In the genomic region with DNA sequence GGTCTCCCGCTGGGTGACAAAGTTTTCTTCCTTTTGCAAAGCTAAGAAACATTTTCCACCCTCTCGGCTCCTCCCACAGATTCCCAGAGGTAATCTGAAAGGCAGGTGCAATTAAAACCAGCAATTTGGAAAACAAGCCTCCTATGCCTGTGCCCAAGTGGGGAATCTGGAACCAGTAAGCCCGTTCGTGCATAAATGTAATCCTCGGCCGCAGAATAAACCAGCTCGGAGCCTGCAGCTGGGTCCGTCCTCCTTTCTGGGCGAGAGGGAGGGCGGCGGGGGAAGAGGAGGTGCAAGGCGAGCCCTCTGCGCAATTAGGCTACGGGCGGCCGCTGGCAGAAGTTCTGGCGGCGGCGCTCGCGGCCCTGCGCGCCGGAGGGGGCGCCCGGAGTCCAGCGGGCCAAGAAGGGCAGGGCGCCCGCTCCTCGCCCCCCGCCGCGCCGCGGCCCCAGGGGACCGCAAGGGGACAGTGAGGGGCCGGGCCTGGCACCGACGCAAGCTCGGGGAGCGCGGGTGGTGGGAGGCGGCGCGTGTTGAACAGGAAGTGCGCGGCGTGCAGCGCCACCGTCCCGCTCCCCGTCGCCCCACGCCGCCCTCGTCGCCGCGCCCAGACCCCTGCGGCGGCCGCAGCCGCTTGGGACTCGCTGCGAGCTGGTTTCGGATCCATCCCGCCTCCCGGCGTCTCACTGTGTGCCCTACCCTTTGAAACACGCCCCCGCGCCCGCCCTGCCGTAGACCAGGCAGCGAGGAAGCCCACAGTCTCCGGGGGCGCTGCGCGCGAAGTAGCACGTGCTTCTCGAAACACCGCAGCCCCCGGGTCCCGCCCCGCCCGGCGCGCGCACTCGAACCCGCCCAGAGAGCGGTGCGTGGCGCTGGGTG, we compare ENCODE assay signal across 8 cellular contexts. TPM values are rescaled to one million over a fixed set of nuclear protein-coding genes. Genes with fewer than 3 reads are reported as not detected.
DNase-seq lines count a peak whose midpoint lies in the region; ATAC-seq and TF ChIP-seq lines count a peak whose summit lies in the region.

Gene PRKAG2, minus strand, starts transcription at position 217 of the 879 bp plus-strand sequence. CDS start 495 bp downstream, outside the sequence.

- peak in 1 of 2 donors; percentile 30 for TF ChIP-seq RAD21 in liver (IDR thresholded peaks at IDR 0.05)

- DNase-seq in ELR (ENCODE audit: low read depth), result peak; percentile 23
- DNase-seq in HAP-1 (ENCODE audit: low spot score in 2 of 2), result peak; percentile 52 to 78
- peak; percentile 43 for DNase-seq in NCI-H1694 (lab: John Stamatoyannopoulos, UW)
- DNase-seq in activated CD4-positive, alpha-beta T cell treated with anti-CD3 and anti-CD28 coated beads for 4 hours, result peak; percentile 81 to 85
- DNase-seq in colonic mucosa, result peak; percentile 77
- DNase-seq in stimulated activated CD4-positive, alpha-beta T cell treated with anti-CD3 and anti-CD28 coated beads, Interleukin-4, amount 100 ng/mL, for 1 hour, result peak; percentile 77

- H3K4me1 ChIP-seq in HAP-1, result peaks cover 2% of the 10 kb centered on the region
- H3K4me1 ChIP-seq in colonic mucosa, result peaks cover 7% of the 10 kb centered on the region
- peaks cover 7 to 33% (median 18%) of the 10 kb centered on the region in 4 donors for H3K4me1 ChIP-seq in liver (ENCODE audit: control insufficient read depth in 4 of 4, insufficient read depth in 4 of 4, low read length in 3 of 4)

- H3K9ac ChIP-seq in colonic mucosa (ENCODE audit: low read depth in 2 of 2, low read length in 2 of 2) (peak within 1 kb of the TSS; percentile 78 to 93), liver (ENCODE audit: low read depth in 1 of 2, low read length in 2 of 2) (peak within 1 kb of the TSS; percentile 86 to 99)

- intact Hi-C loops in colonic mucosa (cut with DNase I), result loop anchor here (5.0 kb wide), 1 partner anchor 55 kb away; no protein-coding TSS in a partner anchor

- H3K27me3 ChIP-seq in HAP-1 (ENCODE audit: low read depth) (peaks cover under 1% of the 10 kb centered on the region; the same call in 1 of the 2 replicates), colonic mucosa (no peaks in the 10 kb centered on the region), liver (ENCODE audit: control insufficient read depth in 4 of 4, insufficient read depth in 4 of 4, low read length in 3 of 4) (no peaks in the 10 kb centered on the region)

- in situ Hi-C loops in HAP-1 (cut with MboI; ENCODE audit: low sequenced_read_pairs), result no loop called here

- under 1% methylated on average over 95 of the region's 95 CpGs for WGBS in liver

- no peaks in the 10 kb centered on the region for H3K36me3 ChIP-seq in HAP-1 (replicated peaks)
- no peaks in the 10 kb centered on the region for H3K36me3 ChIP-seq in colonic mucosa
- no peaks in the 10 kb centered on the region for H3K36me3 ChIP-seq in liver (ENCODE audit: control insufficient read depth in 4 of 4, insufficient read depth in 3 of 4, low read depth in 1 of 4, low read length in 3 of 4)

- no peaks in the 10 kb centered on the region for H3K9me3 ChIP-seq in HAP-1
- no peaks in the 10 kb centered on the region for H3K9me3 ChIP-seq in colonic mucosa
- no peaks in the 10 kb centered on the region for H3K9me3 ChIP-seq in liver (ENCODE audit: control insufficient read depth in 4 of 4, low read length in 3 of 4)

- H3K27ac ChIP-seq in colonic mucosa (peak within 1 kb of the TSS; percentile 83), liver (ENCODE audit: low read depth in 1 of 2, low read length in 2 of 2) (peak within 1 kb of the TSS; percentile 98 to 99)

- no peak for ATAC-seq in HG03469 (IDR thresholded peaks at IDR 0.05; ENCODE audit: unreplicated experiment)

- peak within 1 kb of the TSS; percentile 59 for H3K4me3 ChIP-seq in HAP-1
- H3K4me3 ChIP-seq in colonic mucosa, result peak within 1 kb of the TSS; percentile 71
- peak within 1 kb of the TSS; percentile 79 to 94 (median 85) for H3K4me3 ChIP-seq in liver (ENCODE audit: low read depth in 1 of 3, low read length in 3 of 3)

- no peak for TF ChIP-seq CTCF in colonic mucosa (IDR thresholded peaks at IDR 0.05)
- TF ChIP-seq CTCF in liver (IDR thresholded peaks at IDR 0.05; ENCODE audit: low read depth, low read length, missing input control), result no peak

TF ChIP-seq in liver, 16 proteins besides CTCF, POLR2A, EP300 and RAD21:
- TF ChIP-seq YY1 (IDR thresholded peaks at IDR 0.05) (no peak), HNF4A (conservative IDR thresholded peaks at IDR 0.05) (peak in 1 of 2 donors; percentile 6), TAF1 (conservative IDR thresholded peaks at IDR 0.05) (peak; percentile 57), FOXA1 (IDR thresholded peaks at IDR 0.05) (no peak)

RNA-seq across cellular contexts. Expression of gene PRKAG2, which starts in this region (rescaled TPM):
- 10 to 100 TPM; 36.3 to 42.0 TPM for total RNA-seq in colonic mucosa
- total RNA-seq in liver, result 10 to 100 TPM in 1 of 2 donors, 1 to 10 TPM in 1; 3.6 to 25.1 TPM
- 10 to 100 TPM; 11.5 to 22.2 TPM for polyA plus RNA-seq in liver

Comparison
In these comparisons a context has a peak if more than half of its experiments do, and no peak if none do; other contexts are left out.
1. DNase-seq: peak in every context shown above with its lines; median percentile 83 in activated CD4-positive, alpha-beta T cell treated with anti-CD3 and anti-CD28 coated beads for 4 hours; 77 in colonic mucosa; 77 in stimulated activated CD4-positive, alpha-beta T cell treated with anti-CD3 and anti-CD28 coated beads, Interleukin-4, amount 100 ng/mL, for 1 hour; 65 in HAP-1; 43 in NCI-H1694; 23 in ELR.